Comparison of ENCODE assay signal across 1 cellular context in genomic region chr5:149549461-149550266, GRCh38.
TF ChIP-seq lines count a peak whose summit lies in the region.

No MANE protein-coding gene starts in this region.

TF ChIP-seq in HepG2, 621 proteins besides CTCF, POLR2A, EP300 and RAD21 (continued from another document and continues in another):
- TF ChIP-seq, protein P1, sequence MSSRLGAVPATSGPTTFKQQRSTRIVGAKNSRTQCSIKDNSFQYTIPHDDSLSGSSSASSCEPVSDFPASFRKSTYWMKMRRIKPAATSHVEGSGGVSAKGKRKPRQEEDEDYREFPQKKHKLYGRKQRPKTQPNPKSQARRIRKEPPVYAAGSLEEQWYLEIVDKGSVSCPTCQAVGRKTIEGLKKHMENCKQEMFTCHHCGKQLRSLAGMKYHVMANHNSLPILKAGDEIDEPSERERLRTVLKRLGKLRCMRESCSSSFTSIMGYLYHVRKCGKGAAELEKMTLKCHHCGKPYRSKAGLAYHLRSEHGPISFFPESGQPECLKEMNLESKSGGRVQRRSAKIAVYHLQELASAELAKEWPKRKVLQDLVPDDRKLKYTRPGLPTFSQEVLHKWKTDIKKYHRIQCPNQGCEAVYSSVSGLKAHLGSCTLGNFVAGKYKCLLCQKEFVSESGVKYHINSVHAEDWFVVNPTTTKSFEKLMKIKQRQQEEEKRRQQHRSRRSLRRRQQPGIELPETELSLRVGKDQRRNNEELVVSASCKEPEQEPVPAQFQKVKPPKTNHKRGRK (CRISPR knock-in tag; IDR thresholded peaks at IDR 0.05): no peak
- TF ChIP-seq, protein P2, sequence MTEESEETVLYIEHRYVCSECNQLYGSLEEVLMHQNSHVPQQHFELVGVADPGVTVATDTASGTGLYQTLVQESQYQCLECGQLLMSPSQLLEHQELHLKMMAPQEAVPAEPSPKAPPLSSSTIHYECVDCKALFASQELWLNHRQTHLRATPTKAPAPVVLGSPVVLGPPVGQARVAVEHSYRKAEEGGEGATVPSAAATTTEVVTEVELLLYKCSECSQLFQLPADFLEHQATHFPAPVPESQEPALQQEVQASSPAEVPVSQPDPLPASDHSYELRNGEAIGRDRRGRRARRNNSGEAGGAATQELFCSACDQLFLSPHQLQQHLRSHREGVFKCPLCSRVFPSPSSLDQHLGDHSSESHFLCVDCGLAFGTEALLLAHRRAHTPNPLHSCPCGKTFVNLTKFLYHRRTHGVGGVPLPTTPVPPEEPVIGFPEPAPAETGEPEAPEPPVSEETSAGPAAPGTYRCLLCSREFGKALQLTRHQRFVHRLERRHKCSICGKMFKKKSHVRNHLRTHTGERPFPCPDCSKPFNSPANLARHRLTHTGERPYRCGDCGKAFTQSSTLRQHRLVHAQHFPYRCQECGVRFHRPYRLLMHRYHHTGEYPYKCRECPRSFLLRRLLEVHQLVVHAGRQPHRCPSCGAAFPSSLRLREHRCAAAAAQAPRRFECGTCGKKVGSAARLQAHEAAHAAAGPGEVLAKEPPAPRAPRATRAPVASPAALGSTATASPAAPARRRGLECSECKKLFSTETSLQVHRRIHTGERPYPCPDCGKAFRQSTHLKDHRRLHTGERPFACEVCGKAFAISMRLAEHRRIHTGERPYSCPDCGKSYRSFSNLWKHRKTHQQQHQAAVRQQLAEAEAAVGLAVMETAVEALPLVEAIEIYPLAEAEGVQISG (CRISPR knock-in tag; IDR thresholded peaks at IDR 0.05): peak; percentile 21; the same call in 1 of the 2 replicates
- TF ChIP-seq, protein P3, sequence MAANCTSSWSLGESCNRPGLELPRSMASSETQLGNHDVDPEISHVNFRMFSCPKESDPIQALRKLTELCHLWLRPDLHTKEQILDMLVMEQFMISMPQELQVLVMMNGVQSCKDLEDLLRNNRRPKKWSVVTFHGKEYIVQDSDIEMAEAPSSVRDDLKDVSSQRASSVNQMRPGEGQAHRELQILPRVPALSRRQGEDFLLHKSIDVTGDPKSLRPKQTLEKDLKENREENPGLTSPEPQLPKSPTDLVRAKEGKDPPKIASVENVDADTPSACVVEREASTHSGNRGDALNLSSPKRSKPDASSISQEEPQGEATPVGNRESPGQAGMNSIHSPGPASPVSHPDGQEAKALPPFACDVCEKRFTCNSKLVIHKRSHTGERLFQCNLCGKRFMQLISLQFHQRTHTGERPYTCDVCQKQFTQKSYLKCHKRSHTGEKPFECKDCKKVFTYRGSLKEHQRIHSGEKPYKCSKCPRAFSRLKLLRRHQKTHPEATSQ (CRISPR knock-in tag; IDR thresholded peaks at IDR 0.05; ENCODE audit: borderline replicate concordance): no peak
- no peak for TF ChIP-seq REXO4 (CRISPR knock-in tag; IDR thresholded peaks at IDR 0.05; ENCODE audit: borderline replicate concordance)
- no peak for TF ChIP-seq SRSF4 (IDR thresholded peaks at IDR 0.05; ENCODE audit: low read depth, low read length, poor library complexity, severe bottlenecking)
- no peak for TF ChIP-seq KDM3A (CRISPR knock-in tag; IDR thresholded peaks at IDR 0.05; ENCODE audit: low read depth)
- TF ChIP-seq, protein P4, sequence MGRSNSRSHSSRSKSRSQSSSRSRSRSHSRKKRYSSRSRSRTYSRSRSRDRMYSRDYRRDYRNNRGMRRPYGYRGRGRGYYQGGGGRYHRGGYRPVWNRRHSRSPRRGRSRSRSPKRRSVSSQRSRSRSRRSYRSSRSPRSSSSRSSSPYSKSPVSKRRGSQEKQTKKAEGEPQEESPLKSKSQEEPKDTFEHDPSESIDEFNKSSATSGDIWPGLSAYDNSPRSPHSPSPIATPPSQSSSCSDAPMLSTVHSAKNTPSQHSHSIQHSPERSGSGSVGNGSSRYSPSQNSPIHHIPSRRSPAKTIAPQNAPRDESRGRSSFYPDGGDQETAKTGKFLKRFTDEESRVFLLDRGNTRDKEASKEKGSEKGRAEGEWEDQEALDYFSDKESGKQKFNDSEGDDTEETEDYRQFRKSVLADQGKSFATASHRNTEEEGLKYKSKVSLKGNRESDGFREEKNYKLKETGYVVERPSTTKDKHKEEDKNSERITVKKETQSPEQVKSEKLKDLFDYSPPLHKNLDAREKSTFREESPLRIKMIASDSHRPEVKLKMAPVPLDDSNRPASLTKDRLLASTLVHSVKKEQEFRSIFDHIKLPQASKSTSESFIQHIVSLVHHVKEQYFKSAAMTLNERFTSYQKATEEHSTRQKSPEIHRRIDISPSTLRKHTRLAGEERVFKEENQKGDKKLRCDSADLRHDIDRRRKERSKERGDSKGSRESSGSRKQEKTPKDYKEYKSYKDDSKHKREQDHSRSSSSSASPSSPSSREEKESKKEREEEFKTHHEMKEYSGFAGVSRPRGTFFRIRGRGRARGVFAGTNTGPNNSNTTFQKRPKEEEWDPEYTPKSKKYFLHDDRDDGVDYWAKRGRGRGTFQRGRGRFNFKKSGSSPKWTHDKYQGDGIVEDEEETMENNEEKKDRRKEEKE (IDR thresholded peaks at IDR 0.05): no peak
- no peak for TF ChIP-seq TIGD3 (CRISPR knock-in tag; IDR thresholded peaks at IDR 0.05; ENCODE audit: borderline replicate concordance)
- TF ChIP-seq THAP11 (CRISPR knock-in tag; IDR thresholded peaks at IDR 0.05): no peak
- TF ChIP-seq MAF1 (CRISPR knock-in tag; IDR thresholded peaks at IDR 0.05; ENCODE audit: borderline replicate concordance): no peak
- TF ChIP-seq PHB2 (IDR thresholded peaks at IDR 0.05; ENCODE audit: partially characterized antibody): no peak
- no peak for TF ChIP-seq KMT2B (CRISPR knock-in tag; IDR thresholded peaks at IDR 0.05)
- no peak for TF ChIP-seq CEBPG (CRISPR knock-in tag; IDR thresholded peaks at IDR 0.05)
- TF ChIP-seq DBP (CRISPR knock-in tag; IDR thresholded peaks at IDR 0.05; ENCODE audit: not compliant biosample characterization): no peak
- no peak for TF ChIP-seq MTA1 (CRISPR knock-in tag; IDR thresholded peaks at IDR 0.05; ENCODE audit: borderline replicate concordance)
- no peak for TF ChIP-seq MBD4 (IDR thresholded peaks at IDR 0.05; ENCODE audit: borderline replicate concordance, low read length)
- TF ChIP-seq KLF13 (CRISPR knock-in tag; IDR thresholded peaks at IDR 0.05): no peak
- TF ChIP-seq NCOA5 (CRISPR knock-in tag; IDR thresholded peaks at IDR 0.05): no peak
- peak; percentile 43; the same call in 1 of the 2 replicates for TF ChIP-seq ZHX2 (IDR thresholded peaks at IDR 0.05; ENCODE audit: low read depth)
- TF ChIP-seq ZHX2 (CRISPR knock-in tag; IDR thresholded peaks at IDR 0.05; ENCODE audit: borderline replicate concordance): no peak
- peak; percentile 92 for TF ChIP-seq YY1 (IDR thresholded peaks at IDR 0.05; ENCODE audit: insufficient read depth, insufficient replicate concordance, low read depth, low read length)
- TF ChIP-seq SP4 (CRISPR knock-in tag; IDR thresholded peaks at IDR 0.05): no peak
- TF ChIP-seq ZBTB44 (CRISPR knock-in tag; IDR thresholded peaks at IDR 0.05): no peak
- no peak for TF ChIP-seq ZNF557 (CRISPR knock-in tag; IDR thresholded peaks at IDR 0.05)
- no peak for TF ChIP-seq SNAI1 (CRISPR knock-in tag; IDR thresholded peaks at IDR 0.05; ENCODE audit: borderline replicate concordance)
- no peak for TF ChIP-seq ZBTB1 (CRISPR knock-in tag; IDR thresholded peaks at IDR 0.05; ENCODE audit: borderline replicate concordance)
- TF ChIP-seq TARDBP (CRISPR knock-in tag; IDR thresholded peaks at IDR 0.05): no peak
- peak; percentile 77; the same call in 1 of the 2 replicates for TF ChIP-seq KMT2A (CRISPR knock-in tag; IDR thresholded peaks at IDR 0.05)
- no peak for TF ChIP-seq ZNF34 (CRISPR knock-in tag; IDR thresholded peaks at IDR 0.05; ENCODE audit: borderline replicate concordance)
- TF ChIP-seq SMYD3 (CRISPR knock-in tag; IDR thresholded peaks at IDR 0.05): no peak
- TF ChIP-seq RARA (CRISPR knock-in tag; IDR thresholded peaks at IDR 0.05): peak; percentile 18; the same call in 1 of the 2 replicates
- TF ChIP-seq MEF2D (CRISPR knock-in tag; IDR thresholded peaks at IDR 0.05): no peak
- no peak for TF ChIP-seq SKI (IDR thresholded peaks at IDR 0.05; ENCODE audit: partially characterized antibody)
- TF ChIP-seq SP1 (IDR thresholded peaks at IDR 0.05): no peak
- no peak for TF ChIP-seq SP1 (CRISPR knock-in tag; IDR thresholded peaks at IDR 0.05)
- no peak for TF ChIP-seq ZNF274 (CRISPR knock-in tag; IDR thresholded peaks at IDR 0.05)
- TF ChIP-seq, protein P5, sequence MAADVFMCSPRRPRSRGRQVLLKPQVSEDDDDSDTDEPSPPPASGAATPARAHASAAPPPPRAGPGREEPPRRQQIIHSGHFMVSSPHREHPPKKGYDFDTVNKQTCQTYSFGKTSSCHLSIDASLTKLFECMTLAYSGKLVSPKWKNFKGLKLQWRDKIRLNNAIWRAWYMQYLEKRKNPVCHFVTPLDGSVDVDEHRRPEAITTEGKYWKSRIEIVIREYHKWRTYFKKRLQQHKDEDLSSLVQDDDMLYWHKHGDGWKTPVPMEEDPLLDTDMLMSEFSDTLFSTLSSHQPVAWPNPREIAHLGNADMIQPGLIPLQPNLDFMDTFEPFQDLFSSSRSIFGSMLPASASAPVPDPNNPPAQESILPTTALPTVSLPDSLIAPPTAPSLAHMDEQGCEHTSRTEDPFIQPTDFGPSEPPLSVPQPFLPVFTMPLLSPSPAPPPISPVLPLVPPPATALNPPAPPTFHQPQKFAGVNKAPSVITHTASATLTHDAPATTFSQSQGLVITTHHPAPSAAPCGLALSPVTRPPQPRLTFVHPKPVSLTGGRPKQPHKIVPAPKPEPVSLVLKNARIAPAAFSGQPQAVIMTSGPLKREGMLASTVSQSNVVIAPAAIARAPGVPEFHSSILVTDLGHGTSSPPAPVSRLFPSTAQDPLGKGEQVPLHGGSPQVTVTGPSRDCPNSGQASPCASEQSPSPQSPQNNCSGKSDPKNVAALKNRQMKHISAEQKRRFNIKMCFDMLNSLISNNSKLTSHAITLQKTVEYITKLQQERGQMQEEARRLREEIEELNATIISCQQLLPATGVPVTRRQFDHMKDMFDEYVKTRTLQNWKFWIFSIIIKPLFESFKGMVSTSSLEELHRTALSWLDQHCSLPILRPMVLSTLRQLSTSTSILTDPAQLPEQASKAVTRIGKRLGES (CRISPR knock-in tag; IDR thresholded peaks at IDR 0.05; ENCODE audit: borderline replicate concordance): no peak
- no peak for TF ChIP-seq ATRX (CRISPR knock-in tag; IDR thresholded peaks at IDR 0.05; ENCODE audit: borderline replicate concordance)
